In genomic region chr3:53155763-53156162, GRCh38 we compare ENCODE assay signal across 10 cellular contexts. TPM values are rescaled to one million over a fixed set of nuclear protein-coding genes. Genes with fewer than 3 reads are reported as not detected.
DNase-seq lines count a peak whose midpoint lies in the region; ATAC-seq and TF ChIP-seq lines count a peak whose summit lies in the region.
"Had no signal": no experiment of that assay in that cellular context is flagged by ENCODE, and none has a peak within 500 bp of the region (broad histone marks: within the 10 kb centered on the region; RNA-seq: fewer than 3 reads in every experiment).

No MANE protein-coding gene starts in this region.

- intact Hi-C loops in Calu3 (cut with micrococcal nuclease; ENCODE audit: unreplicated experiment) (no loop called here), natural killer cell (cut with micrococcal nuclease) (no loop called here)

- H3K27me3 ChIP-seq in mucosa of stomach (ENCODE audit: control insufficient read depth, insufficient read depth, low read length): peaks cover 3% of the 10 kb centered on the region

- no peak overlapping the region for H3K4me3 ChIP-seq in epithelial cell of esophagus (ENCODE audit: low read length)
- H3K4me3 ChIP-seq in mucosa of stomach (ENCODE audit: low read length): no peak overlapping the region

- no peak for ATAC-seq in natural killer cell

- DNase-seq in Calu3 (peak; percentile 88), NCI-H2029 (lab: John Stamatoyannopoulos, UW) (peak; percentile 51), epithelial cell of esophagus (ENCODE audit: low read depth) (peak; percentile 82), NCI-H446 (lab: John Stamatoyannopoulos, UW) (no peak), natural killer cell (no peak), NCI-H1092 treated with DMSO at 0.1 percent for 48 hours (lab: John Stamatoyannopoulos, UW) (no peak), NAMALWA (ENCODE audit: low spot score) (no peak)
- DNase-seq: activated gamma-delta T cell, NCI-H226 had no signal

- H3K9me3 ChIP-seq in mucosa of stomach (ENCODE audit: control insufficient read depth, low read length): no peaks in the 10 kb centered on the region

- peaks cover 76% of the 10 kb centered on the region for H3K4me1 Mint-ChIP-seq in Calu3 (ENCODE audit: low read depth, unreplicated experiment)
- peaks cover 7 to 10% of the 10 kb centered on the region in 2 donors for H3K4me1 Mint-ChIP-seq in natural killer cell

- H3K27me3 Mint-ChIP-seq in Calu3 (ENCODE audit: unreplicated experiment) (no peaks in the 10 kb centered on the region), natural killer cell (ENCODE audit: low read depth in 2 of 2) (peaks cover 17 to 32% of the 10 kb centered on the region in 2 donors)

- H3K9me3 Mint-ChIP-seq in Calu3 (ENCODE audit: low read depth, unreplicated experiment) (no peaks in the 10 kb centered on the region), natural killer cell (no peaks in the 10 kb centered on the region)

- H3K36me3 ChIP-seq in mucosa of stomach (ENCODE audit: control insufficient read depth, insufficient read depth, low read length): no peaks in the 10 kb centered on the region

- H3K36me3 Mint-ChIP-seq in Calu3 (ENCODE audit: insufficient read depth, unreplicated experiment) (peaks cover 15% of the 10 kb centered on the region), natural killer cell (no peaks in the 10 kb centered on the region)

- no peak for TF ChIP-seq CTCF in Calu3 (IDR thresholded peaks at IDR 0.05; ENCODE audit: unreplicated experiment)
- TF ChIP-seq CTCF in epithelial cell of esophagus (IDR thresholded peaks at IDR 0.05; ENCODE audit: insufficient read depth, low read depth, low read length, missing control alignments): no peak
- no peak for TF ChIP-seq CTCF in natural killer cell (IDR thresholded peaks at IDR 0.05)

- peaks cover 96% of the 10 kb centered on the region for H3K4me1 ChIP-seq in mucosa of stomach (ENCODE audit: control insufficient read depth, insufficient read depth, low read length)

- BruUV-seq in Calu3 (replicated peaks; lab: Mats Ljungman, UMichigan): no TSS peak

- CTCF ChIA-PET in Calu3 (lab: Charles Lee): interaction anchor here (1.4 kb wide), 1 partner anchor 10 kb away, joined by 5 read pairs; no protein-coding TSS in a partner anchor

- H3K27ac Mint-ChIP-seq in Calu3 (ENCODE audit: unreplicated experiment) (peak overlapping the region; percentile 52), natural killer cell (no peak overlapping the region)

- H3K9ac ChIP-seq in mucosa of stomach (ENCODE audit: low read length): peak overlapping the region; percentile 7

- peak overlapping the region; percentile 22 for H3K4me3 Mint-ChIP-seq in Calu3 (ENCODE audit: low read depth, unreplicated experiment)
- H3K4me3 Mint-ChIP-seq in natural killer cell: no peak overlapping the region

RNA-seq across cellular contexts. Expression of gene PRKCD, which starts 5.2 kb away (rescaled TPM):
- total RNA-seq in Calu3 (2022) (24.4 and 25.2 TPM in 2 replicates), natural killer cell (10 to 100 TPM; 31.7 to 60.0 (median 36.3) TPM)

RNA-seq across cellular contexts. Expression of gene RFT1, which starts 25.5 kb away (rescaled TPM):
- total RNA-seq in Calu3 (2022): 30.5 and 35.0 TPM in 2 replicates
- 10 to 100 TPM; 13.3 to 17.2 (median 14.1) TPM for total RNA-seq in natural killer cell

Comparison
In these comparisons a context has a peak if more than half of its experiments do, and no peak if none do; other contexts are left out.
1. DNase-seq: peak in Calu3 (single experiment), NCI-H2029 (single experiment) and epithelial cell of esophagus (single experiment); none in NCI-H446 (0 of 2), natural killer cell (single experiment), NCI-H1092 treated with DMSO at 0.1 percent for 48 hours (single experiment) and NAMALWA (single experiment).